In the genomic region with DNA sequence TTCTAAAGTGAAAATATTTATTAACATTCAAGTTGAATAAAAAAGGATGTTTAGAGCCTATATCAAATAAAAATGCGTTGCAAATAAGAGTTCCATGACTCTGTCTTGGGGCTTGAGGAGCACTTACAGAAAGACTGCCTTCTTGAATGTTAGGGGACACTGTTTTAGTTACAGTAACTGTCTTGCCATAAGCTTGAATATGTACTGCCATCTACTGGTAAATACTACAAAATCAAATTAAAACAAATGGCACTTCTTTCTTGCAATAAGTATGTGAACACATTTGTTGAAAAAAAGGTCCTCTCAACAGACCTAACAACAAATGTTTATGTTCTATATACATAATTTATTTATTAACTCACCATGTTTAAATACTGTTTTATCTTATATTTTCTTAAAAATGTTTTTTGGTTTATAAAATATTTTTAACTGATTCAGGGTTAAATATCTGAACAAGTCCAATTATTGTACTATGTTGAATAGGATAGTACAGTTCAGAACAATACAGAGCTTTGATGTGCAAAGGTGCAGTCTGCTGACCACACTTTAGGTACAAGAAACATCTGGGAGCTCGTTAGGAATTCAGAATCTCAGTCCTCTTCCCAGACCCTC, we compare ENCODE assay signal across 9 cellular contexts.
A peak's percentile ranks its signal among the peaks of the same experiment; 100 is the strongest.
DNase-seq lines count a peak whose midpoint lies in the region; ATAC-seq and TF ChIP-seq lines count a peak whose summit lies in the region.
"Had no signal": no experiment of that assay in that cellular context is flagged by ENCODE, and none has a peak within 500 bp of the region (broad histone marks: within the 10 kb centered on the region; RNA-seq: fewer than 3 reads in every experiment).

No MANE protein-coding gene starts in this region.

- H2AFZ ChIP-seq in HCT116 (ENCODE audit: low read depth, low read length, poor library complexity, severe bottlenecking) = no peak overlapping the region

- H3K4me1 ChIP-seq in HCT116 (ENCODE audit: control insufficient read depth in 1 of 2, insufficient read depth in 2 of 2, low read length in 2 of 2) (no peaks in the 10 kb centered on the region), stomach (no peaks in the 10 kb centered on the region)

- no peak overlapping the region for H3K27ac ChIP-seq in HCT116 (ENCODE audit: low read depth, low read length)
- no peak overlapping the region for H3K27ac ChIP-seq in stomach
- H3K27ac ChIP-seq: skin epidermis had no signal

- H3K36me3 ChIP-seq in HCT116 (ENCODE audit: control insufficient read depth in 1 of 2, insufficient read depth in 2 of 2, low read length in 2 of 2) = no peaks in the 10 kb centered on the region
- no peaks in the 10 kb centered on the region for H3K36me3 ChIP-seq in stomach

- H3K9me3 ChIP-seq in HCT116 (ENCODE audit: control insufficient read depth in 1 of 2, insufficient read depth in 1 of 2, low read depth in 1 of 2, low read length in 2 of 2) (no peaks in the 10 kb centered on the region; a peak in 1 of 4 replicates), stomach (no peaks in the 10 kb centered on the region)

- RAD21 ChIA-PET in HCT116 (lab: Charles Lee; ENCODE audit: low non-redundant PET in 1 of 2, low total read pairs in 2 of 2, uncharacterized antibody in 2 of 2, unreplicated experiment in 2 of 2) = no interaction called here

- CTCF ChIA-PET in HCT116 (lab: Charles Lee) = no interaction called here

- no peak for TF ChIP-seq EP300 in stomach (IDR thresholded peaks at IDR 0.05)

- 2 to 15% (median 10%) methylated on average over 2 of the region's 2 CpGs for WGBS in stomach, 5 donors

- DNase-seq in ELR (ENCODE audit: low read depth) = peak; percentile 45
- peak; percentile 8 for DNase-seq in HCT116 (ENCODE audit: low read depth, low spot score)
- DNase-seq in NCI-H1694 treated with DMSO at 0.1 percent for 48 hours (lab: John Stamatoyannopoulos, UW) = peak; percentile 85
- peak; percentile 20 for DNase-seq in amniotic epithelial cell (ENCODE audit: low read depth)
- peak; percentile 58 for DNase-seq in kidney tubule cell (ENCODE audit: low spot score)
- DNase-seq in stomach = no peak

- ATAC-seq in HCT116 = no peak
- ATAC-seq in HG03196 (IDR thresholded peaks at IDR 0.05; ENCODE audit: unreplicated experiment) = no peak
- ATAC-seq in GM19452 (IDR thresholded peaks at IDR 0.05; ENCODE audit: unreplicated experiment) = no peak

- no peak overlapping the region for H3K4me3 ChIP-seq in HCT116 (replicated peaks in 1 of 2; ENCODE audit: low read depth in 1 of 2, low read length in 2 of 2)
- H3K4me3 ChIP-seq in stomach = no peak overlapping the region
- H3K4me3 ChIP-seq: skin epidermis had no signal

- TF ChIP-seq CTCF in HCT116 (IDR thresholded peaks at IDR 0.05 in 2 of 3, conservative IDR thresholded peaks at IDR 0.05 in 1 of 3; ENCODE audit: borderline replicate concordance in 1 of 3, insufficient read depth in 1 of 3, low read depth in 2 of 3, low read length in 2 of 3) (peak in 2 of 3 experiments; percentile 24 to 51; a peak in 4 of 6 replicates), stomach (IDR thresholded peaks at IDR 0.05) (peak in 2 of 7 experiments; percentile 14 to 28)

- H3K4me2 ChIP-seq in HCT116 (ENCODE audit: low read length) = no peak overlapping the region

- TF ChIP-seq RAD21 in HCT116 (IDR thresholded peaks at IDR 0.05; ENCODE audit: low read depth) = peak; percentile 36; the same call in 1 of the 2 replicates

- H3K9ac ChIP-seq in HCT116 (ENCODE audit: low read length) = no peak overlapping the region

- no TSS peak for BruUV-seq in HCT116 (replicated peaks; lab: Mats Ljungman, UMichigan)

- no peaks in the 10 kb centered on the region for H4K20me1 ChIP-seq in HCT116 (ENCODE audit: insufficient read depth)

- TF ChIP-seq POLR2A in HCT116 (IDR thresholded peaks at IDR 0.05; ENCODE audit: borderline replicate concordance, extremely low read depth, insufficient read depth, insufficient read length) (no peak), stomach (IDR thresholded peaks at IDR 0.05) (no peak)

- POLR2A ChIA-PET in HCT116 (lab: Charles Lee) = no interaction called here

- H3K9me2 ChIP-seq in HCT116 (ENCODE audit: insufficient read depth) = no peaks in the 10 kb centered on the region

- intact Hi-C loops in HCT116 (cut with micrococcal nuclease) = no loop called here
- intact Hi-C loops in stomach (cut with DNase I; ENCODE audit: low total_unique reads) = no loop called here

- H3K79me2 ChIP-seq in HCT116 (ENCODE audit: insufficient read depth, low read length) = no peaks in the 10 kb centered on the region

- H3K27me3 ChIP-seq in HCT116 (ENCODE audit: insufficient read depth, low read length) (no peaks in the 10 kb centered on the region), stomach (no peaks in the 10 kb centered on the region)

TF ChIP-seq in HCT116, 20 proteins besides CTCF, POLR2A, EP300 and RAD21:
- TF ChIP-seq CBX3 (IDR thresholded peaks at IDR 0.05; ENCODE audit: low read depth) = no peak
- no peak for TF ChIP-seq ZNF274 (IDR thresholded peaks at IDR 0.05; ENCODE audit: low read depth, low read length)
- TF ChIP-seq SIN3A (IDR thresholded peaks at IDR 0.05; ENCODE audit: low read depth) = no peak
- TF ChIP-seq YY1 (IDR thresholded peaks at IDR 0.05; ENCODE audit: extremely low read depth, insufficient replicate concordance, low read depth, low read length) = no peak
